Comparison of ENCODE assay signal across 28 cellular contexts in genomic region chr2:102797486-102797885, GRCh38.
"Had no signal": no experiment of that assay in that cellular context is flagged by ENCODE, and none has a peak within 500 bp of the region (broad histone marks: within the 10 kb centered on the region; RNA-seq: fewer than 3 reads in every experiment).

No MANE protein-coding gene starts in this region.

- H3K36me3 Mint-ChIP-seq: stimulated activated effector memory CD8-positive, alpha-beta T cell treated with anti-CD3 and anti-CD28 coated beads, Interleukin-12 subunit alpha, Interleukin-12 subunit beta, amount 100 ng/mL, for 72 hours had no signal

- H3K9ac ChIP-seq: neural progenitor cell, parathyroid adenoma had no signal

- H3K4me2 ChIP-seq: neural progenitor cell had no signal

- DNase-seq: hypothalamus; immature natural killer cell; mesendoderm; naive B cell; natural killer cell; nephron progenitor cell; occipital lobe; stimulated activated CD4-positive, alpha-beta T cell treated with anti-CD3 and anti-CD28 coated beads, Interleukin-12 subunit alpha, Interleukin-12 subunit beta, amount 100 ng/mL, for 4 hours; stimulated activated CD4-positive, alpha-beta T cell treated with anti-CD3 and anti-CD28 coated beads, Interleukin-15, amount 100 ng/mL, for 24 hours; stimulated activated CD4-positive, alpha-beta T cell treated with anti-CD3 and anti-CD28 coated beads, Interleukin-2, amount 100 ng/mL, for 24 hours; stimulated activated CD4-positive, alpha-beta T cell treated with anti-CD3 and anti-CD28 coated beads, Interleukin-4, amount 100 ng/mL, for 1 hour; stimulated activated naive CD4-positive, alpha-beta T cell; tibial artery; uterus had no signal

- H3K4me1 ChIP-seq: suprapubic skin, tibial artery, uterus had no signal

- H3K4me1 Mint-ChIP-seq: naive B cell; stimulated activated effector memory CD8-positive, alpha-beta T cell treated with anti-CD3 and anti-CD28 coated beads, Interleukin-12 subunit alpha, Interleukin-12 subunit beta, amount 100 ng/mL, for 72 hours had no signal

- ATAC-seq: natural killer cell; sciatic nerve; stimulated activated effector memory CD8-positive, alpha-beta T cell treated with anti-CD3 and anti-CD28 coated beads, Interleukin-12 subunit alpha, Interleukin-12 subunit beta, amount 100 ng/mL, for 72 hours had no signal

- H3K36me3 ChIP-seq: neutrophil, suprapubic skin, thoracic aorta, uterus had no signal

- FAIRE-seq: islet of Langerhans had no signal

- H3K79me2 ChIP-seq: parathyroid adenoma had no signal

- H3K27me3 Mint-ChIP-seq: naive B cell; stimulated activated naive CD8-positive, alpha-beta T cell treated with anti-CD3 and anti-CD28 coated beads, Interleukin-15, Interleukin-2, amounts not matched to agents 100 ng/mL and 50 ng/mL, for 24 hours; type B pancreatic cell had no signal

- H3K4me3 Mint-ChIP-seq: immature natural killer cell; mesothelial cell of epicardium; naive B cell; natural killer cell; nephron progenitor cell; neural progenitor cell; stimulated activated effector memory CD8-positive, alpha-beta T cell treated with anti-CD3 and anti-CD28 coated beads, Interleukin-12 subunit alpha, Interleukin-12 subunit beta, amount 100 ng/mL, for 72 hours; stimulated activated naive CD8-positive, alpha-beta T cell treated with anti-CD3 and anti-CD28 coated beads, Interleukin-15, Interleukin-2, amounts not matched to agents 100 ng/mL and 50 ng/mL, for 24 hours; type B pancreatic cell had no signal

- H3K27ac Mint-ChIP-seq: immature natural killer cell; mesothelial cell of epicardium; natural killer cell; nephron progenitor cell; neural progenitor cell; stimulated activated effector memory CD8-positive, alpha-beta T cell treated with anti-CD3 and anti-CD28 coated beads, Interleukin-12 subunit alpha, Interleukin-12 subunit beta, amount 100 ng/mL, for 72 hours; stimulated activated naive CD8-positive, alpha-beta T cell treated with anti-CD3 and anti-CD28 coated beads, Interleukin-15, Interleukin-2, amounts not matched to agents 100 ng/mL and 50 ng/mL, for 24 hours; type B pancreatic cell had no signal

- H3K9me3 ChIP-seq: uterus had no signal

- H2AFZ ChIP-seq: neural progenitor cell, parathyroid adenoma had no signal

- H3K4me3 ChIP-seq: lung, neural progenitor cell, right atrium auricular region, skin epidermis, suprapubic skin, thoracic aorta, tibial artery, uterus had no signal

- H3K27me3 ChIP-seq: neural progenitor cell, neutrophil, right atrium auricular region, suprapubic skin, tibial artery, uterus had no signal

- H3K27ac ChIP-seq: neural progenitor cell, neutrophil, parathyroid adenoma, skin epidermis, suprapubic skin, thoracic aorta, tibial artery, uterus had no signal
